Comparison of ENCODE assay signal across 19 cellular contexts in the genomic region with DNA sequence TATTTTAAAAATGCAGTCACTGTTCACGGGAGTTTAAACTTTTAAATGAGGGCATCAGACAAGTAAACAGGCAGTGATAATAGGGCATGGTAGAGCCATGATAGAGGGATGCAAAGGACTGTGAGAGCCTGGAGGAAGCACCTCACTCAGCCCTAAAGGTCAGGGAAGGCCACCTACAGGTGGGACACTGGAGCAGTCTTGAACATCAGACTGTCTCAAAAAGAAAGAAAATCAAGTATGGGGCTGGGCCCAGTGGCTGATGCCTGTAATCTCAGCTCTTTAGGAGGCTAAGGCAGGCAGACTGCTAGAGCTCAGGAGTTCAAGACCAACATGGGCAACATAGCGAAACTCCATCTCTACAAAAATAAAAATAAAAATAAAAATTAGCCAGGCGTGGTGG. TPM values are rescaled to one million over a fixed set of nuclear protein-coding genes. Genes with fewer than 3 reads are reported as not detected.
A peak's percentile ranks its signal among the peaks of the same experiment; 100 is the strongest.
DNase-seq lines count a peak whose midpoint lies in the region; ATAC-seq and TF ChIP-seq lines count a peak whose summit lies in the region.
"Had no signal": no experiment of that assay in that cellular context is flagged by ENCODE, and none has a peak within 500 bp of the region (broad histone marks: within the 10 kb centered on the region; RNA-seq: fewer than 3 reads in every experiment).

No MANE protein-coding gene starts in this region.

- H3K4me2 ChIP-seq in BLaER1 treated with 17β-estradiol and CSF1 and Interleukin-3, amounts not matched to agents 10 nM and 100 nM = peak overlapping the region in 8 of 11 experiments; percentile 14 to 44 (median 31); a peak in 9 of 22 replicates
- H3K4me2 ChIP-seq: KMS-11 had no signal

- DNase-seq in GM10248 (ENCODE audit: extremely low spot score) (no peak), WERI-Rb-1 (no peak), NCI-H2107 treated with DMSO at 0.1 percent for 48 hours (lab: John Stamatoyannopoulos, UW; ENCODE audit: unreplicated experiment) (no peak)
- DNase-seq in Jurkat, Clone E6-1 (ENCODE audit: low read depth, low spot score) = peak; percentile 14
- DNase-seq in stimulated activated CD4-positive, alpha-beta T cell treated with anti-CD3 and anti-CD28 coated beads, Interleukin-1b, Interleukin-23, amount 100 ng/mL, for 48 hours = no peak
- DNase-seq: COR-L47, DMS79, MG63, NCI-H1092 treated with DMSO at 0.1 percent for 48 hours, NCI-H1694 treated with DMSO at 0.1 percent for 48 hours, NCI-H2107, NCI-H526 treated with DMSO at 0.1 percent for 48 hours, PC-3, T-helper 2 cell had no signal

- no peaks in the 10 kb centered on the region for H3K9me3 ChIP-seq in BLaER1 treated with 17β-estradiol and CSF1 and Interleukin-3, amounts not matched to agents 10 nM and 100 nM (replicated peaks in 1 of 11)
- H3K9me3 ChIP-seq in WERI-Rb-1 (ENCODE audit: severe bottlenecking) = no peaks in the 10 kb centered on the region
- H3K9me3 ChIP-seq: MG63, SJSA1 had no signal

- H3K27ac ChIP-seq in BLaER1 treated with 17β-estradiol and CSF1 and Interleukin-3, amounts not matched to agents 10 nM and 100 nM = no peak overlapping the region
- no peak overlapping the region for H3K27ac ChIP-seq in WERI-Rb-1
- H3K27ac ChIP-seq: KMS-11, SJSA1 had no signal

- CTCF ChIA-PET in GM10248 (lab: Yijun Ruan, JAX) = interaction anchor here (1.0 to 3.0 kb wide), 2 partner anchors 20 to 23 kb away, joined by 3 to 16 read pairs; no protein-coding TSS in a partner anchor

- H3K4me3 ChIP-seq in BLaER1 treated with 17β-estradiol and CSF1 and Interleukin-3, amounts not matched to agents 10 nM and 100 nM = no peak overlapping the region
- no peak overlapping the region for H3K4me3 ChIP-seq in Jurkat, Clone E6-1 (ENCODE audit: low read length)
- H3K4me3 ChIP-seq in WERI-Rb-1 (ENCODE audit: low read depth, low read length) = no peak overlapping the region
- H3K4me3 ChIP-seq: MG63, SJSA1 had no signal

- no peak overlapping the region for H3K9ac ChIP-seq in BLaER1 treated with 17β-estradiol and CSF1 and Interleukin-3, amounts not matched to agents 10 nM and 100 nM
- H3K9ac ChIP-seq: KMS-11 had no signal

- H3K27me3 ChIP-seq in BLaER1 treated with 17β-estradiol and CSF1 and Interleukin-3, amounts not matched to agents 10 nM and 100 nM = no peaks in the 10 kb centered on the region
- H3K27me3 ChIP-seq in WERI-Rb-1 (ENCODE audit: insufficient read depth, low read depth, severe bottlenecking) = no peaks in the 10 kb centered on the region
- H3K27me3 ChIP-seq: MG63, SJSA1 had no signal

- ATAC-seq in GM19324 (IDR thresholded peaks at IDR 0.05; ENCODE audit: low FRiP score, unreplicated experiment) = no peak
- ATAC-seq: HepG2, PC-3 had no signal

- TF ChIP-seq CTCF in GM10248 (IDR thresholded peaks at IDR 0.05; ENCODE audit: control extremely low read depth, extremely low read depth, low read depth, missing control alignments) = peak; percentile 24
- TF ChIP-seq CTCF in WERI-Rb-1 (IDR thresholded peaks at IDR 0.05; ENCODE audit: low read depth, low read length) = 0 out of 2 replicates have a peak, but pooled peaks have one; percentile 5

- H3K4me1 ChIP-seq in BLaER1 treated with 17β-estradiol and CSF1 and Interleukin-3, amounts not matched to agents 10 nM and 100 nM = peaks cover 3 to 31% (median 24%) of the 10 kb centered on the region in 10 experiments; a peak in 16 of 20 replicates
- H3K4me1 ChIP-seq: SJSA1 had no signal

- H3K36me3 ChIP-seq in BLaER1 treated with 17β-estradiol and CSF1 and Interleukin-3, amounts not matched to agents 10 nM and 100 nM = no peaks in the 10 kb centered on the region
- H3K36me3 ChIP-seq in WERI-Rb-1 = no peaks in the 10 kb centered on the region
- H3K36me3 ChIP-seq: MG63, SJSA1 had no signal

- no peaks in the 10 kb centered on the region for H4K20me1 ChIP-seq in BLaER1 treated with 17β-estradiol and CSF1 and Interleukin-3, amounts not matched to agents 10 nM and 100 nM

- POLR2A ChIA-PET in GM10248 (lab: Yijun Ruan, JAX) = no interaction called here

RNA-seq across cellular contexts. Expression of gene DHRS7B, which starts 31.0 kb away (rescaled TPM):
- 29.3 TPM for polyA plus RNA-seq in Jurkat, Clone E6-1 (2012; ENCODE audit: insufficient read depth, insufficient read length)

RNA-seq across cellular contexts. Expression of gene USP22, which starts 52.9 kb away (rescaled TPM):
- polyA plus RNA-seq in Jurkat, Clone E6-1 (2012; ENCODE audit: insufficient read depth, insufficient read length) = 100 TPM
